8 cellular contexts compared by ENCODE assay signal in the genomic region with DNA sequence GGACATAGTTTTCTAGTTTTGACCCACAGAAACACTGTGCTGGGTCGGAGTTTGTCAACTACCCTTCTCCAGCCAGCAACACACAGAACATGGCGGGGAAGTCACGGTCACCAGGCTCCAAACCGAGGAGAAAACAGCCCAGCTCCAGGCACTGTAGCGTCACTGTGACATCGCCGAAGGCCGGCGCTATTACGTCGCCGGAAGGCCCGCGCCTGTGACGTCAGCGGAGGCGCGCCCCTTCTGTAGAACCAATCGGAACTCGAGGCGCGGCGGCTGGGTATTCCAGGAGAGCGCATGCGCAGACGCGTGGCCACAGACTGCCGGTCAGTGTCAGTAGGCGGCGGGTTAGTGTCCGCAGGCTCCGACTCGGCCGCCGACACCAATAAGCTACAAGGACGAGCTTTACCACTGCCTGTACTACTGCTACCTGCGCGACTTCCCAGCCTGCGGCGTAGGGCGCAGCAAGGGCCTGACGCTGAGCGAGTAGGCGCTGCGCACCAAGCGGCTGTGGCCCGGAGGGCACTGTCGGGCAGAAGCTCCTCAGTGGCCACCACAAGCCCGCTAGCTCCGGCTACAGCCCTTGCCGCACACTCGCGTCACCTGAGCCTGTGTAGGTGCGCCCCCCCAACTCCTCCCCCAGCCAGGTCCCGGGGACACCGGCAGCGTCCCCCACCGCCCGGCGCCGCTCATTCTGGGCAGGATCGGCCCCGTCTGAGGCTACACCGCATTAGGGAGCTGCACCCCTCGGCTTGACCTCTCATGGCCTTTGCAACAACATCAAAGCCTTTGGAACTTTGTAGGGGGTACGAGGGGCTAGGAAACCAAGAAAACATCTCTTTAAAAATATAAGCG. TPM values are rescaled to one million over a fixed set of nuclear protein-coding genes. Genes with fewer than 3 reads are reported as not detected.
A peak's percentile ranks its signal among the peaks of the same experiment; 100 is the strongest.
DNase-seq lines count a peak whose midpoint lies in the region; ATAC-seq and TF ChIP-seq lines count a peak whose summit lies in the region.

No MANE protein-coding gene starts in this region.

- peak overlapping the region; percentile 96 to 99 for H4K8ac ChIP-seq in IMR-90 (ENCODE audit: low read depth in 2 of 2, low read length in 2 of 2)

- H4K20me1 ChIP-seq in IMR-90 (ENCODE audit: insufficient read depth, low read length) (no peaks in the 10 kb centered on the region), PC-9 (ENCODE audit: insufficient read depth) (no peaks in the 10 kb centered on the region)

- H3K4me2 ChIP-seq in IMR-90 (ENCODE audit: low read depth, low read length) (peak overlapping the region; percentile 95), PC-9 (peak overlapping the region; percentile 94)

- TF ChIP-seq RAD21 in IMR-90 (IDR thresholded peaks at IDR 0.05; ENCODE audit: low read length): no peak

- H2BK120ac ChIP-seq in IMR-90 (ENCODE audit: low read depth, low read length): peak overlapping the region; percentile 87

- H3K27me3 Mint-ChIP-seq in activated T-cell treated with anti-CD3 and anti-CD28 coated beads, Interleukin-2, amount 50 U/mL, for 4 hours (ENCODE audit: low read depth): no peaks in the 10 kb centered on the region

- in situ Hi-C loops in IMR-90 (cut with MboI; ENCODE audit: low sequenced_read_pairs): no loop called here

- peak overlapping the region; percentile 87; the same call in 1 of the 2 replicates for H3K23ac ChIP-seq in IMR-90 (ENCODE audit: low read depth, low read length)

- 1% methylated on average over 32 of the region's 67 CpGs; no CpG with 5 or more reads in 1 of the 2 experiments for WGBS in IMR-90 (ENCODE audit: extremely low coverage in 2 of 2, insufficient read length in 1 of 2), 2 experiments

- H3K4me3 ChIP-seq in IMR-90 (ENCODE audit: insufficient read depth, low read depth, low read length): peak overlapping the region; percentile 63
- peak overlapping the region; percentile 73 for H3K4me3 ChIP-seq in PC-9

- H3K18ac ChIP-seq in IMR-90 (ENCODE audit: low read depth, low read length): peak overlapping the region; percentile 26; the same call in 1 of the 2 replicates

- H2AK9ac ChIP-seq in IMR-90 (replicated peaks; ENCODE audit: low read depth, low read length, poor library complexity): peak overlapping the region; percentile 82

- peaks cover 0 to 4% of the 10 kb centered on the region in 2 experiments; a peak in 1 of 4 replicates for H3K79me1 ChIP-seq in IMR-90 (ENCODE audit: low read depth in 1 of 2, low read length in 2 of 2)

- H3K79me2 ChIP-seq in PC-9 (ENCODE audit: low read depth): no peaks in the 10 kb centered on the region

- 0 out of 2 replicates have a peak, but pooled peaks cover 3% of the 10 kb centered on the region for H3K9me1 ChIP-seq in IMR-90 (ENCODE audit: insufficient read depth, low read length)

- peak overlapping the region; percentile 82 for H3K9ac ChIP-seq in IMR-90 (ENCODE audit: low read depth, low read length)

- TF ChIP-seq POLR2A in IMR-90 (IDR thresholded peaks at IDR 0.05; ENCODE audit: low read depth, low read length) (peak; percentile 4; the same call in 1 of the 2 replicates), erythroblast (IDR thresholded peaks at IDR 0.05; ENCODE audit: low read length) (peak; percentile 90)

- H3K27me3 ChIP-seq in IMR-90 (ENCODE audit: control insufficient read depth, insufficient read depth, low read length) (no peaks in the 10 kb centered on the region), PC-9 (ENCODE audit: insufficient read depth, low read depth) (no peaks in the 10 kb centered on the region)

- intact Hi-C loops in IMR-90 (cut with micrococcal nuclease): no loop called here
- intact Hi-C loops in PC-9 (cut with micrococcal nuclease; ENCODE audit: unreplicated experiment): loop anchor here (1.0 to 2.0 kb wide), 2 partner anchors 97 to 120 kb away; a partner anchor contains a TSS

- H2BK5ac ChIP-seq in IMR-90 (ENCODE audit: low read depth, low read length, poor library complexity, severe bottlenecking): peak overlapping the region; percentile 14

- peak overlapping the region; percentile 99 for H2AFZ ChIP-seq in IMR-90 (replicated peaks; ENCODE audit: low read length, poor library complexity)
- H2AFZ ChIP-seq in PC-9: peak overlapping the region; percentile 87

- TF ChIP-seq CTCF in IMR-90 (conservative IDR thresholded peaks at IDR 0.05; ENCODE audit: low read depth, low read length) (peak; percentile 11; the same call in 1 of the 2 replicates), PC-9 (conservative IDR thresholded peaks at IDR 0.05) (peak; percentile 30; the same call in 1 of the 2 replicates)

- CTCF ChIA-PET in IMR-90 (lab: Yijun Ruan, JAX) (interaction anchor here (0.8 kb wide), 1 partner anchor 96 kb away, joined by 3 read pairs; no protein-coding TSS in a partner anchor), PC-9 (lab: Charles Lee) (interaction anchor here (0.5 to 2.0 kb wide), 6 partner anchors 12 to 196 kb away, joined by 3 to 20 read pairs (median 4); a partner anchor contains a TSS)

- peak overlapping the region; percentile 44; the same call in 1 of the 2 replicates for H3K56ac ChIP-seq in IMR-90 (ENCODE audit: extremely low read depth, insufficient read depth, low read length)

- peak overlapping the region; percentile 99 for H3K14ac ChIP-seq in IMR-90 (replicated peaks; ENCODE audit: low read depth, low read length)

- BruUV-seq in IMR-90 (replicated peaks; lab: Mats Ljungman, UMichigan) (no TSS peak), PC-9 (replicated peaks; lab: Mats Ljungman, UMichigan) (TSS peak; percentile 97)

- peak overlapping the region; percentile 73; the same call in 1 of the 2 replicates for H2BK20ac ChIP-seq in IMR-90 (ENCODE audit: low read depth, low read length)

- H3K4me3 Mint-ChIP-seq in activated T-cell treated with anti-CD3 and anti-CD28 coated beads, Interleukin-2, amount 50 U/mL, for 4 hours: peak overlapping the region; percentile 84

- peak; percentile 91 for DNase-seq in DMS 273 treated with DMSO at 0.1 percent for 48 hours (lab: John Stamatoyannopoulos, UW)
- peak; percentile 93 for DNase-seq in IMR-90
- DNase-seq in PC-9: peak; percentile 90 to 99
- peak; percentile 85 for DNase-seq in activated T-cell treated with anti-CD3 and anti-CD28 coated beads, Interleukin-2, amount 50 U/mL, for 4 hours
- peak; percentile 95 to 96 for DNase-seq in erythroblast (lab: John Stamatoyannopoulos, UW)
- peak; percentile 98 for DNase-seq in mucosa of gallbladder (ENCODE audit: low spot score)
- DNase-seq in stimulated activated CD8-positive, alpha-beta memory T cell treated with anti-CD3 and anti-CD28 coated beads, Interleukin-4, amount 100 ng/mL, for 1 hour (ENCODE audit: low read depth in 2 of 2, low spot score in 1 of 2): peak; percentile 83 to 84

- H3K36me3 Mint-ChIP-seq in activated T-cell treated with anti-CD3 and anti-CD28 coated beads, Interleukin-2, amount 50 U/mL, for 4 hours (ENCODE audit: insufficient read depth): no peaks in the 10 kb centered on the region

- H3K4me1 Mint-ChIP-seq in activated T-cell treated with anti-CD3 and anti-CD28 coated beads, Interleukin-2, amount 50 U/mL, for 4 hours (ENCODE audit: low read depth): peaks cover 2% of the 10 kb centered on the region

- H3K9me3 Mint-ChIP-seq in activated T-cell treated with anti-CD3 and anti-CD28 coated beads, Interleukin-2, amount 50 U/mL, for 4 hours: no peaks in the 10 kb centered on the region

- peak overlapping the region; percentile 42; the same call in 1 of the 3 replicates for H2BK15ac ChIP-seq in IMR-90 (ENCODE audit: low read depth, low read length)

- H3K9me3 ChIP-seq in IMR-90 (ENCODE audit: control insufficient read depth, insufficient read depth, low read length): no peaks in the 10 kb centered on the region
- H3K9me3 ChIP-seq in PC-9 (ENCODE audit: insufficient read depth, low read depth): no peaks in the 10 kb centered on the region

- H3K9me2 ChIP-seq in PC-9 (ENCODE audit: insufficient read depth): no peaks in the 10 kb centered on the region

- dilution Hi-C loops in IMR-90 (cut with HindIII; ENCODE audit: low sequenced_read_pairs, unreplicated experiment): no loop called here

- POLR2A ChIA-PET in IMR-90 (lab: Charles Lee; ENCODE audit: unreplicated experiment): interaction anchor here (0.6 kb wide), 1 partner anchor 77 kb away, joined by 3 read pairs; no protein-coding TSS in a partner anchor
- POLR2A ChIA-PET in PC-9 (lab: Charles Lee; ENCODE audit: unreplicated experiment): interaction anchor here (0.5 to 1.0 kb wide), 7 partner anchors 33 to 251 kb away, joined by 3 to 22 read pairs (median 6); a partner anchor contains a TSS

- H3F3A ChIP-seq in PC-9 (ENCODE audit: insufficient read depth, low read depth): peaks cover 5% of the 10 kb centered on the region; the same call in 1 of the 2 replicates

- peak overlapping the region; percentile 47; the same call in 1 of the 2 replicates for H2AK5ac ChIP-seq in IMR-90 (ENCODE audit: low read depth, low read length)

- H4K5ac ChIP-seq in IMR-90 (ENCODE audit: low read depth, low read length): peak overlapping the region; percentile 75

- peak; percentile 82 for ATAC-seq in GM21529 (IDR thresholded peaks at IDR 0.05; ENCODE audit: unreplicated experiment)
- ATAC-seq in IMR-90 (ENCODE audit: low read depth): peak; percentile 99
- ATAC-seq in activated T-cell treated with anti-CD3 and anti-CD28 coated beads, Interleukin-2, amount 50 U/mL, for 4 hours: peak; percentile 90

- no peaks in the 10 kb centered on the region for H3K4me1 ChIP-seq in IMR-90 (ENCODE audit: control insufficient read depth, insufficient read depth, low read length)
- 0 out of 2 replicates have a peak, but pooled peaks cover 4% of the 10 kb centered on the region for H3K4me1 ChIP-seq in PC-9 (replicated peaks; ENCODE audit: insufficient read depth)

- H4K91ac ChIP-seq in IMR-90 (ENCODE audit: insufficient read depth, low read depth, low read length): peak overlapping the region; percentile 88

- no peaks in the 10 kb centered on the region for H3K36me3 ChIP-seq in IMR-90 (ENCODE audit: control insufficient read depth, insufficient read depth, low read length)
- no peaks in the 10 kb centered on the region for H3K36me3 ChIP-seq in PC-9 (ENCODE audit: low read depth)

- H3K27ac ChIP-seq in IMR-90 (ENCODE audit: insufficient read depth, low read length) (peak overlapping the region; percentile 54), PC-9 (peak overlapping the region; percentile 75)

- peak overlapping the region; percentile 92 for H3K4ac ChIP-seq in IMR-90 (ENCODE audit: low read depth, low read length)

TF ChIP-seq in IMR-90, 13 proteins besides CTCF, POLR2A, EP300 and RAD21 (continues in another document):
- TF ChIP-seq SMC3 (IDR thresholded peaks at IDR 0.05; ENCODE audit: low read depth, low read length): no peak

RNA-seq across cellular contexts. Expression of a gene that starts 35.1 kb away (rescaled TPM):
- 0.18 and 0.28 TPM in 2 replicates for total RNA-seq in IMR-90 (2012; rRNA removed)
- polyA plus RNA-seq in IMR-90 (2012; rRNA removed): 2.5 and 2.7 TPM in 2 replicates
- polyA plus RNA-seq in IMR-90 (2012; cell fraction: cytosol; rRNA removed): 1.6 and 3.6 TPM in 2 replicates
- polyA plus RNA-seq in IMR-90 (2012; cell fraction: nucleus; rRNA removed; ENCODE audit: low replicate concordance): 4.6 and 6.8 TPM in 2 replicates
- total RNA-seq in PC-9 (2021): 0.74 and 1.2 TPM in 2 replicates
- under 1 TPM in 1 of 3 donors, not detected in 2; 0.10 TPM for total RNA-seq in activated T-cell treated with anti-CD3 and anti-CD28 coated beads, Interleukin-2, amount 50 U/mL, for 4 hours
- 1.6 TPM for total RNA-seq in mucosa of gallbladder

Comparison
In these comparisons a context has a peak if more than half of its experiments do, and no peak if none do; other contexts are left out.
1. Peak in every context shown above with its lines: DNase-seq, ATAC-seq, H3K4me3 ChIP-seq and H3K27ac ChIP-seq.